20 cellular contexts compared by ENCODE assay signal in the genomic region with DNA sequence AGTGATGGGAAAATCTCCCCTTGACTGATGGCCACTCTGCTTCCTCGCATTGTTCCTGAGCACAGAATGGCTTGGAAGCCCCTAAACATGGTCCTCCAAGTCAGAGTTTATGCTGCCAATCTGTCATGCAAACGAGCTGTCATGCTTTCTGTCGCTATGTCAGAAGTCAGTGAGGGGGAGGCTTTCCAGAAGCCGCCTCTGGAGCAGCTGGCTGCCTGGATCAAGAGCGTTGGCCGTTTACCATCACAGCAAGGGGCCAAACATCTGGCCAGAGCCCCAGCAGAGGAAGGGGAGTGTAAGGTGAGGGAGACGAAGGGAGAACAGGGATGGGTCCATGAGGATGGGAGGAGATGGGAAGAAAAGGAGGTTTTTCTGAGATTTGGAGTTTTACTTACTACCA.
DNase-seq lines count a peak whose midpoint lies in the region; ATAC-seq and TF ChIP-seq lines count a peak whose summit lies in the region.
"Had no signal": no experiment of that assay in that cellular context is flagged by ENCODE, and none has a peak within 500 bp of the region (broad histone marks: within the 10 kb centered on the region; RNA-seq: fewer than 3 reads in every experiment).

No MANE protein-coding gene starts in this region.

- H4K5ac ChIP-seq in IMR-90 (ENCODE audit: low read depth, low read length): no peak overlapping the region

- no peak overlapping the region for H3K4me2 ChIP-seq in IMR-90 (ENCODE audit: low read depth, low read length)
- no peak overlapping the region for H3K4me2 ChIP-seq in hepatocyte
- H3K4me2 ChIP-seq: BLaER1 treated with 17β-estradiol and CSF1 and Interleukin-3, amounts not matched to agents 10 nM and 100 nM; KMS-11 had no signal

- no peak overlapping the region for H2BK120ac ChIP-seq in IMR-90 (ENCODE audit: low read depth, low read length)

- no peak overlapping the region for H2BK15ac ChIP-seq in IMR-90 (ENCODE audit: low read depth, low read length)

- H4K8ac ChIP-seq in IMR-90 (ENCODE audit: low read depth in 2 of 2, low read length in 2 of 2): no peak overlapping the region

- H4K91ac ChIP-seq in IMR-90 (ENCODE audit: insufficient read depth, low read depth, low read length): no peak overlapping the region

- H2BK5ac ChIP-seq in IMR-90 (ENCODE audit: low read depth, low read length, poor library complexity, severe bottlenecking): no peak overlapping the region

- H3K23ac ChIP-seq in IMR-90 (ENCODE audit: low read depth, low read length): no peak overlapping the region

- H3K9me3 Mint-ChIP-seq in nephron progenitor cell: peaks cover 54% of the 10 kb centered on the region
- H3K9me3 Mint-ChIP-seq in T-cell: peaks cover 17 to 28% (median 21%) of the 10 kb centered on the region in 3 donors

- H4K20me1 ChIP-seq in IMR-90 (ENCODE audit: insufficient read depth, low read length) (no peaks in the 10 kb centered on the region), hepatocyte (ENCODE audit: insufficient read depth, poor library complexity, severe bottlenecking) (no peaks in the 10 kb centered on the region)
- H4K20me1 ChIP-seq: BLaER1 treated with 17β-estradiol and CSF1 and Interleukin-3, amounts not matched to agents 10 nM and 100 nM had no signal

- intact Hi-C loops in IMR-90 (cut with micrococcal nuclease): no loop called here

- CTCF ChIA-PET in IMR-90 (lab: Yijun Ruan, JAX) (interaction anchor here (1.0 kb wide), 1 partner anchor 10 kb away, joined by 5 read pairs; no protein-coding TSS in a partner anchor), T-cell (lab: Charles Lee) (no interaction called here)

- peaks cover 10% of the 10 kb centered on the region for H3K4me1 Mint-ChIP-seq in nephron progenitor cell
- no peaks in the 10 kb centered on the region for H3K4me1 Mint-ChIP-seq in T-cell

- DNase-seq in IMR-90 (no peak), hepatocyte (ENCODE audit: low spot score) (no peak), nephron progenitor cell (peak; percentile 8), middle frontal gyrus (ENCODE audit: extremely low spot score, low spot score) (no peak), T-cell (no peak), HuH-7.5 (ENCODE audit: low spot score) (no peak)
- DNase-seq in effector CD4-positive, alpha-beta T cell: no peak
- DNase-seq: 8988T; CD8-positive, alpha-beta T cell; NCI-H1092 treated with DMSO at 0.1 percent for 48 hours; NCI-H1436 treated with DMSO at 0.1 percent for 48 hours; NCI-H1930; NCI-H82 had no signal

- H3K4me3 Mint-ChIP-seq in nephron progenitor cell: no peak overlapping the region
- no peak overlapping the region for H3K4me3 Mint-ChIP-seq in T-cell
- H3K4me3 Mint-ChIP-seq: CD8-positive, alpha-beta T cell had no signal

- no peak overlapping the region for H3K18ac ChIP-seq in IMR-90 (ENCODE audit: low read depth, low read length)

- no peak for ATAC-seq in IMR-90 (ENCODE audit: low read depth)
- ATAC-seq in T-cell (replicated peaks in 1 of 4): no peak
- ATAC-seq: CD8-positive, alpha-beta T cell; HepG2; Right ventricle myocardium inferior had no signal

- H3K27me3 Mint-ChIP-seq in nephron progenitor cell (ENCODE audit: low read depth, poor library complexity) (no peaks in the 10 kb centered on the region), T-cell (peaks cover 0 to 10% of the 10 kb centered on the region in 2 donors)

- no peaks in the 10 kb centered on the region for H3K9me2 ChIP-seq in hepatocyte (replicated peaks; ENCODE audit: insufficient read depth)

- H3K9me3 ChIP-seq in IMR-90 (ENCODE audit: control insufficient read depth, insufficient read depth, low read length) (peaks cover 4% of the 10 kb centered on the region; the same call in 1 of the 2 replicates), hepatocyte (ENCODE audit: low read depth) (no peaks in the 10 kb centered on the region)
- H3K9me3 ChIP-seq: SJSA1 had no signal

- H3K36me3 Mint-ChIP-seq in nephron progenitor cell (ENCODE audit: low read depth) (peaks cover 39% of the 10 kb centered on the region), T-cell (no peaks in the 10 kb centered on the region)
- H3K36me3 Mint-ChIP-seq: CD8-positive, alpha-beta T cell had no signal

- no peak overlapping the region for H3K4me3 ChIP-seq in IMR-90 (ENCODE audit: insufficient read depth, low read depth, low read length)
- no peak overlapping the region for H3K4me3 ChIP-seq in hepatocyte
- H3K4me3 ChIP-seq: BLaER1 treated with 17β-estradiol and CSF1 and Interleukin-3, amounts not matched to agents 10 nM and 100 nM; SJSA1 had no signal

- no peaks in the 10 kb centered on the region for H3K4me1 ChIP-seq in IMR-90 (ENCODE audit: control insufficient read depth, insufficient read depth, low read length)
- H3K4me1 ChIP-seq in hepatocyte (ENCODE audit: insufficient read depth): no peaks in the 10 kb centered on the region
- H3K4me1 ChIP-seq: BLaER1 treated with 17β-estradiol and CSF1 and Interleukin-3, amounts not matched to agents 10 nM and 100 nM; SJSA1 had no signal

- no peak overlapping the region for H3K14ac ChIP-seq in IMR-90 (replicated peaks; ENCODE audit: low read depth, low read length)

- WGBS in IMR-90 (ENCODE audit: extremely low coverage in 2 of 2, insufficient read length in 1 of 2), 2 experiments: 33% methylated on average over 1 of the region's 7 CpGs; no CpG with 5 or more reads in 1 of the 2 experiments
- WGBS in hepatocyte (ENCODE audit: low lambda C conversion rate, missing lambda C conversion rate): 53% methylated on average over 7 of the region's 7 CpGs

- H3K79me1 ChIP-seq in IMR-90 (ENCODE audit: low read depth in 1 of 2, low read length in 2 of 2): no peaks in the 10 kb centered on the region

- H3K36me3 ChIP-seq in IMR-90 (ENCODE audit: control insufficient read depth, insufficient read depth, low read length) (no peaks in the 10 kb centered on the region), hepatocyte (replicated peaks; ENCODE audit: insufficient read depth, low read depth) (no peaks in the 10 kb centered on the region)
- H3K36me3 ChIP-seq: BLaER1 treated with 17β-estradiol and CSF1 and Interleukin-3, amounts not matched to agents 10 nM and 100 nM; SJSA1 had no signal

- no peaks in the 10 kb centered on the region for H3K79me2 ChIP-seq in hepatocyte

- TF ChIP-seq POLR2A in IMR-90 (IDR thresholded peaks at IDR 0.05; ENCODE audit: low read depth, low read length): no peak

- no peak overlapping the region for H3K56ac ChIP-seq in IMR-90 (ENCODE audit: extremely low read depth, insufficient read depth, low read length)

- BruUV-seq in IMR-90 (replicated peaks; lab: Mats Ljungman, UMichigan): no TSS peak

- POLR2A ChIA-PET in IMR-90 (lab: Charles Lee; ENCODE audit: unreplicated experiment) (no interaction called here), T-cell (lab: Charles Lee) (no interaction called here)

- no peak overlapping the region for H2AK5ac ChIP-seq in IMR-90 (ENCODE audit: low read depth, low read length)

- H3K27ac ChIP-seq in C4-2B (peak overlapping the region; percentile 39), IMR-90 (ENCODE audit: insufficient read depth, low read length) (no peak overlapping the region), hepatocyte (peak overlapping the region; percentile 25)
- H3K27ac ChIP-seq: BLaER1 treated with 17β-estradiol and CSF1 and Interleukin-3, amounts not matched to agents 10 nM and 100 nM; HL-60; KMS-11; SJSA1 had no signal

- no peak for TF ChIP-seq RAD21 in IMR-90 (IDR thresholded peaks at IDR 0.05; ENCODE audit: low read length)

- H3K27ac Mint-ChIP-seq in nephron progenitor cell (peak overlapping the region; percentile 75), T-cell (no peak overlapping the region)
- H3K27ac Mint-ChIP-seq: CD8-positive, alpha-beta T cell had no signal

- peak overlapping the region; percentile 53 for H2AFZ ChIP-seq in IMR-90 (replicated peaks; ENCODE audit: low read length, poor library complexity)
- no peak overlapping the region for H2AFZ ChIP-seq in hepatocyte

- no peak overlapping the region for H3K4ac ChIP-seq in IMR-90 (ENCODE audit: low read depth, low read length)

- TF ChIP-seq CTCF in C4-2B (conservative IDR thresholded peaks at IDR 0.05) (no peak), IMR-90 (conservative IDR thresholded peaks at IDR 0.05; ENCODE audit: low read depth, low read length) (no peak), hepatocyte (IDR thresholded peaks at IDR 0.05; ENCODE audit: poor library complexity) (no peak), nephron progenitor cell (IDR thresholded peaks at IDR 0.05) (no peak)

- in situ Hi-C loops in IMR-90 (cut with MboI; ENCODE audit: low sequenced_read_pairs): no loop called here

- no peak overlapping the region for H2BK20ac ChIP-seq in IMR-90 (ENCODE audit: low read depth, low read length)

- H3K27me3 ChIP-seq in IMR-90 (ENCODE audit: control insufficient read depth, insufficient read depth, low read length) (no peaks in the 10 kb centered on the region), hepatocyte (no peaks in the 10 kb centered on the region)
- H3K27me3 ChIP-seq: BLaER1 treated with 17β-estradiol and CSF1 and Interleukin-3, amounts not matched to agents 10 nM and 100 nM; SJSA1 had no signal

- no peak overlapping the region for H3K9ac ChIP-seq in IMR-90 (ENCODE audit: low read depth, low read length)
- H3K9ac ChIP-seq: BLaER1 treated with 17β-estradiol and CSF1 and Interleukin-3, amounts not matched to agents 10 nM and 100 nM; KMS-11 had no signal

- no peak overlapping the region for H2AK9ac ChIP-seq in IMR-90 (replicated peaks; ENCODE audit: low read depth, low read length, poor library complexity)

- dilution Hi-C loops in IMR-90 (cut with HindIII; ENCODE audit: low sequenced_read_pairs, unreplicated experiment): no loop called here

- no peaks in the 10 kb centered on the region for H3K9me1 ChIP-seq in IMR-90 (ENCODE audit: insufficient read depth, low read length)

TF ChIP-seq in IMR-90, 13 proteins besides CTCF, POLR2A, EP300 and RAD21 (continues in another document):
- TF ChIP-seq SMC3 (IDR thresholded peaks at IDR 0.05; ENCODE audit: low read depth, low read length) (no peak), CEBPB (IDR thresholded peaks at IDR 0.05; ENCODE audit: low read depth, low read length) (no peak), MXI1 (IDR thresholded peaks at IDR 0.05; ENCODE audit: borderline replicate concordance, low read depth, low read length) (no peak), FOS (IDR thresholded peaks at IDR 0.05; ENCODE audit: low read depth, low read length) (no peak), RFX5 (IDR thresholded peaks at IDR 0.05; ENCODE audit: low read depth, low read length) (no peak), RCOR1 (IDR thresholded peaks at IDR 0.05; ENCODE audit: insufficient replicate concordance, low read length) (no peak), CHD1 (IDR thresholded peaks at IDR 0.05; ENCODE audit: low read depth, low read length) (no peak), NFE2L2 (IDR thresholded peaks at IDR 0.05; ENCODE audit: low read depth, low read length) (no peak), MAFK (IDR thresholded peaks at IDR 0.05; ENCODE audit: low read depth, low read length) (no peak)
